In genomic region chr11:75468534-75469340, GRCh38 we compare ENCODE assay signal across 1 cellular context.
A peak's percentile ranks its signal among the peaks of the same experiment; 100 is the strongest.
TF ChIP-seq lines count a peak whose summit lies in the region.

No MANE protein-coding gene starts in this region.

TF ChIP-seq in K562, 482 proteins besides CTCF, POLR2A, EP300 and RAD21 (continues in another document):
- TF ChIP-seq KDM1A (IDR thresholded peaks at IDR 0.05) (peak in 1 of 2 experiments; percentile 34; a peak in 1 of 4 replicates), ZNF639 (CRISPR knock-in tag; conservative IDR thresholded peaks at IDR 0.05 in 1 of 2, IDR thresholded peaks at IDR 0.05 in 1 of 2) (no peak), FOXP1 (CRISPR knock-in tag; IDR thresholded peaks at IDR 0.05) (no peak), ETV1 (tag; conservative IDR thresholded peaks at IDR 0.05; ENCODE audit: low read depth) (0 out of 2 replicates have a peak, but pooled peaks have one; percentile 19), NR2C2 (CRISPR knock-in tag; IDR thresholded peaks at IDR 0.05) (no peak), NR2C2 (tag; IDR thresholded peaks at IDR 0.05) (peak; percentile 94), FOSL1 (tag; conservative IDR thresholded peaks at IDR 0.05) (peak; percentile 24; the same call in 1 of the 2 replicates), NEUROD1 (IDR thresholded peaks at IDR 0.05; ENCODE audit: borderline replicate concordance, low read depth, low read length, partially characterized antibody) (no peak), ATF7 (IDR thresholded peaks at IDR 0.05) (peak; percentile 97), MLLT1 (IDR thresholded peaks at IDR 0.05) (peak in 1 of 2 experiments; percentile 76; a peak in 1 of 4 replicates), GABPA (tag; conservative IDR thresholded peaks at IDR 0.05; ENCODE audit: low read depth) (0 out of 2 replicates have a peak, but pooled peaks have one; percentile 22), TEAD1 (CRISPR knock-in tag; IDR thresholded peaks at IDR 0.05) (0 out of 4 replicates have a peak, but pooled peaks of 1 of the 2 experiments have one; percentile 25), ZNF75A (CRISPR knock-in tag; IDR thresholded peaks at IDR 0.05) (peak; percentile 91), MAZ (CRISPR knock-in tag; conservative IDR thresholded peaks at IDR 0.05 in 1 of 2, IDR thresholded peaks at IDR 0.05 in 1 of 2) (peak in 1 of 2 experiments; percentile 68; a peak in 2 of 4 replicates), ESRRA (IDR thresholded peaks at IDR 0.05; ENCODE audit: borderline replicate concordance, low read depth) (peak; percentile 85), CREB1 (IDR thresholded peaks at IDR 0.05) (peak; percentile 88), CREB1 (CRISPR knock-in tag; IDR thresholded peaks at IDR 0.05) (peak; percentile 60), CBFA2T3 (IDR thresholded peaks at IDR 0.05) (peak; percentile 41; the same call in 1 of the 2 replicates), FOXK2 (conservative IDR thresholded peaks at IDR 0.05 in 1 of 2, IDR thresholded peaks at IDR 0.05 in 1 of 2; ENCODE audit: low read depth in 2 of 2) (no peak), CREM (IDR thresholded peaks at IDR 0.05; ENCODE audit: low read depth) (peak; percentile 89), ATF1 (CRISPR knock-in tag; IDR thresholded peaks at IDR 0.05) (no peak), ATF1 (tag; IDR thresholded peaks at IDR 0.05) (peak; percentile 83), ZNF740 (CRISPR knock-in tag; IDR thresholded peaks at IDR 0.05) (peak; percentile 83; the same call in 1 of the 2 replicates), ZNF740 (tag; IDR thresholded peaks at IDR 0.05) (peak in 1 of 2 experiments; percentile 76; a peak in 1 of 4 replicates), SMAD4 (CRISPR knock-in tag; conservative IDR thresholded peaks at IDR 0.05) (0 out of 2 replicates have a peak, but pooled peaks have one; percentile 17), JUND (IDR thresholded peaks at IDR 0.05; ENCODE audit: borderline replicate concordance, low read depth, low read length) (peak; percentile 91), JUND (tag; IDR thresholded peaks at IDR 0.05; ENCODE audit: borderline replicate concordance, low read depth, low read length) (peak; percentile 93; the same call in 2 of the 3 replicates), ZBTB7A (IDR thresholded peaks at IDR 0.05; ENCODE audit: borderline replicate concordance, control insufficient read depth, low read depth, low read length) (peak; percentile 50; the same call in 1 of the 2 replicates), L3MBTL2 (IDR thresholded peaks at IDR 0.05) (peak; percentile 46; the same call in 1 of the 2 replicates), CTCFL (IDR thresholded peaks at IDR 0.05; ENCODE audit: borderline replicate concordance, insufficient read depth, low read depth, low read length, poor library complexity, severe bottlenecking) (no peak)
- TF ChIP-seq, protein P1, sequence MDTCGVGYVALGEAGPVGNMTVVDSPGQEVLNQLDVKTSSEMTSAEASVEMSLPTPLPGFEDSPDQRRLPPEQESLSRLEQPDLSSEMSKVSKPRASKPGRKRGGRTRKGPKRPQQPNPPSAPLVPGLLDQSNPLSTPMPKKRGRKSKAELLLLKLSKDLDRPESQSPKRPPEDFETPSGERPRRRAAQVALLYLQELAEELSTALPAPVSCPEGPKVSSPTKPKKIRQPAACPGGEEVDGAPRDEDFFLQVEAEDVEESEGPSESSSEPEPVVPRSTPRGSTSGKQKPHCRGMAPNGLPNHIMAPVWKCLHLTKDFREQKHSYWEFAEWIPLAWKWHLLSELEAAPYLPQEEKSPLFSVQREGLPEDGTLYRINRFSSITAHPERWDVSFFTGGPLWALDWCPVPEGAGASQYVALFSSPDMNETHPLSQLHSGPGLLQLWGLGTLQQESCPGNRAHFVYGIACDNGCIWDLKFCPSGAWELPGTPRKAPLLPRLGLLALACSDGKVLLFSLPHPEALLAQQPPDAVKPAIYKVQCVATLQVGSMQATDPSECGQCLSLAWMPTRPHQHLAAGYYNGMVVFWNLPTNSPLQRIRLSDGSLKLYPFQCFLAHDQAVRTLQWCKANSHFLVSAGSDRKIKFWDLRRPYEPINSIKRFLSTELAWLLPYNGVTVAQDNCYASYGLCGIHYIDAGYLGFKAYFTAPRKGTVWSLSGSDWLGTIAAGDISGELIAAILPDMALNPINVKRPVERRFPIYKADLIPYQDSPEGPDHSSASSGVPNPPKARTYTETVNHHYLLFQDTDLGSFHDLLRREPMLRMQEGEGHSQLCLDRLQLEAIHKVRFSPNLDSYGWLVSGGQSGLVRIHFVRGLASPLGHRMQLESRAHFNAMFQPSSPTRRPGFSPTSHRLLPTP (IDR thresholded peaks at IDR 0.05; ENCODE audit: borderline replicate concordance, extremely low read depth, insufficient read length) = no peak
- TF ChIP-seq, protein P2, sequence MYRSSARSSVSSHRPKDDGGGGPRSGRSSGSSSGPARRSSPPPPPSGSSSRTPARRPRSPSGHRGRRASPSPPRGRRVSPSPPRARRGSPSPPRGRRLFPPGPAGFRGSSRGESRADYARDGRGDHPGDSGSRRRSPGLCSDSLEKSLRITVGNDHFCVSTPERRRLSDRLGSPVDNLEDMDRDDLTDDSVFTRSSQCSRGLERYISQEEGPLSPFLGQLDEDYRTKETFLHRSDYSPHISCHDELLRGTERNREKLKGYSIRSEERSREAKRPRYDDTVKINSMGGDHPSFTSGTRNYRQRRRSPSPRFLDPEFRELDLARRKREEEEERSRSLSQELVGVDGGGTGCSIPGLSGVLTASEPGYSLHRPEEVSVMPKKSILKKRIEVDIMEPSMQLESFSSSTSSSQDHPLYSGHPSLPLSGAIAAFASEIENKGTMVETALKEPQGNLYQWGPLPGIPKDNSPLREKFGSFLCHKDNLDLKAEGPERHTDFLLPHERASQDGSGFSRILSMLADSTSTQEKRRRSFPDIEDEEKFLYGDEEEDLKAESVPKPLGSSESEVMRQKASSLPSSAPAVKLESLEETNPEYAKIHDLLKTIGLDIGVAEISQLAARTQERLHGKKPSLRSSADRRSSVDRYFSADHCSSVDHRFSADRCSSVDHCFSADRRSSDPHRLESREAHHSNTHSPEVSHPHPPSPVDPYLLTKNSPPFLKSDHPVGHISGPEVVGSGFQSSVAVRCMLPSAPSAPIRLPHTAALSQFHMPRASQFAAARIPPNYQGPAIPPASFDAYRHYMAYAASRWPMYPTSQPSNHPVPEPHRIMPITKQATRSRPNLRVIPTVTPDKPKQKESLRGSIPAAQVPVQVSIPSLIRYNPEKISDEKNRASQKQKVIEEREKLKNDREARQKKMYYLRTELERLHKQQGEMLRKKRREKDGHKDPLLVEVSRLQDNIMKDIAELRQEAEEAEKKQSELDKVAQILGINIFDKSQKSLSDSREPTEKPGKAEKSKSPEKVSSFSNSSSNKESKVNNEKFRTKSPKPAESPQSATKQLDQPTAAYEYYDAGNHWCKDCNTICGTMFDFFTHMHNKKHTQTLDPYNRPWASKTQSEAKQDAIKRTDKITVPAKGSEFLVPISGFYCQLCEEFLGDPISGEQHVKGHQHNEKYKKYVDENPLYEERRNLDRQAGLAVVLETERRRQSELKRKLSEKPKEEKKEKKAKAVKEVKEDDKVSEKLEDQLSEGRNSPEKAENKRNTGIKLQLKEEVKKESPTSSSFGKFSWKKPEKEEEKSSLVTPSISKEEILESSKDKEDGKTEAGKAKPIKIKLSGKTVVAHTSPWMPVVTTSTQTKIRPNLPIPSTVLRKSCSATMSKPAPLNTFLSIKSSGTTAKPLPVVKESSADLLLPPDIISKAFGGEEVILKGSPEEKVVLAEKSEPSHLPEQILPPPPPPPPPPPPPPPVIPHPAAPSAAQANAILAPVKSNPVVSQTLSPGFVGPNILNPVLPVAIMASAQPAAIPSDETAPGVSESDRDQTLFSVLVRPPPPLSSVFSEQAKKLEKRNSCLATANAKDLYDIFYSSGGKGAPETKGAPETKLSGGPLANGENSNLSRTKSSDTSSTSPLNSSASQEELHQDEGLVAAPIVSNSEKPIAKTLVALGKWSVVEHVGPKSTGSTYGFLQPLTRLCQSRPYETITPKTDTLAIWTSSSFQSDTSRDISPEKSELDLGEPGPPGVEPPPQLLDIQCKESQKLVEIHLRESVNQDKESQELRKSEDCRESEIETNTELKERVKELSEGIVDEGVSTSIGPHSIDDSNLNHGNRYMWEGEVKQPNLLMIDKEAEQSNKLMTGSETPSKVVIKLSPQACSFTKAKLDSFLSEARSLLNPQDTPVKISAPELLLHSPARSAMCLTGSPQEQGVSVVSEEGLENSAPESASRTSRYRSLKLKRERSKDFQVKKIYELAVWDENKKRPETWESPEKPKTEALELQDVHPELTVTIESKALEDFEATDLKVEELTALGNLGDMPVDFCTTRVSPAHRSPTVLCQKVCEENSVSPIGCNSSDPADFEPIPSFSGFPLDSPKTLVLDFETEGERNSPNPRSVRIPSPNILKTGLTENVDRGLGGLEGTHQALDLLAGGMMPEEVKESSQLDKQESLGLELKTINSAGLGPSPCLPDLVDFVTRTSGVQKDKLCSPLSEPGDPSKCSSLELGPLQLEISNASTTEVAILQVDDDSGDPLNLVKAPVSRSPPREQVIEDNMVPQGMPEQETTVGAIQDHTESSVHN (IDR thresholded peaks at IDR 0.05; ENCODE audit: borderline replicate concordance in 1 of 2, low read depth in 1 of 2) = 0 out of 4 replicates have a peak, but pooled peaks of 1 of the 2 experiments have one; percentile 13
- TF ChIP-seq, protein P3, sequence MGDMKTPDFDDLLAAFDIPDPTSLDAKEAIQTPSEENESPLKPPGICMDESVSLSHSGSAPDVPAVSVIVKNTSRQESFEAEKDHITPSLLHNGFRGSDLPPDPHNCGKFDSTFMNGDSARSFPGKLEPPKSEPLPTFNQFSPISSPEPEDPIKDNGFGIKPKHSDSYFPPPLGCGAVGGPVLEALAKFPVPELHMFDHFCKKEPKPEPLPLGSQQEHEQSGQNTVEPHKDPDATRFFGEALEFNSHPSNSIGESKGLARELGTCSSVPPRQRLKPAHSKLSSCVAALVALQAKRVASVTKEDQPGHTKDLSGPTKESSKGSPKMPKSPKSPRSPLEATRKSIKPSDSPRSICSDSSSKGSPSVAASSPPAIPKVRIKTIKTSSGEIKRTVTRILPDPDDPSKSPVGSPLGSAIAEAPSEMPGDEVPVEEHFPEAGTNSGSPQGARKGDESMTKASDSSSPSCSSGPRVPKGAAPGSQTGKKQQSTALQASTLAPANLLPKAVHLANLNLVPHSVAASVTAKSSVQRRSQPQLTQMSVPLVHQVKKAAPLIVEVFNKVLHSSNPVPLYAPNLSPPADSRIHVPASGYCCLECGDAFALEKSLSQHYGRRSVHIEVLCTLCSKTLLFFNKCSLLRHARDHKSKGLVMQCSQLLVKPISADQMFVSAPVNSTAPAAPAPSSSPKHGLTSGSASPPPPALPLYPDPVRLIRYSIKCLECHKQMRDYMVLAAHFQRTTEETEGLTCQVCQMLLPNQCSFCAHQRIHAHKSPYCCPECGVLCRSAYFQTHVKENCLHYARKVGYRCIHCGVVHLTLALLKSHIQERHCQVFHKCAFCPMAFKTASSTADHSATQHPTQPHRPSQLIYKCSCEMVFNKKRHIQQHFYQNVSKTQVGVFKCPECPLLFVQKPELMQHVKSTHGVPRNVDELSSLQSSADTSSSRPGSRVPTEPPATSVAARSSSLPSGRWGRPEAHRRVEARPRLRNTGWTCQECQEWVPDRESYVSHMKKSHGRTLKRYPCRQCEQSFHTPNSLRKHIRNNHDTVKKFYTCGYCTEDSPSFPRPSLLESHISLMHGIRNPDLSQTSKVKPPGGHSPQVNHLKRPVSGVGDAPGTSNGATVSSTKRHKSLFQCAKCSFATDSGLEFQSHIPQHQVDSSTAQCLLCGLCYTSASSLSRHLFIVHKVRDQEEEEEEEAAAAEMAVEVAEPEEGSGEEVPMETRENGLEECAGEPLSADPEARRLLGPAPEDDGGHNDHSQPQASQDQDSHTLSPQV (IDR thresholded peaks at IDR 0.05) = peak; percentile 74; the same call in 1 of the 2 replicates
